In genomic region chr5:37197340-37198050, GRCh38 we compare ENCODE assay signal across 8 cellular contexts. TPM values are rescaled to one million over a fixed set of nuclear protein-coding genes. Genes with fewer than 3 reads are reported as not detected.
DNase-seq lines count a peak whose midpoint lies in the region; ATAC-seq and TF ChIP-seq lines count a peak whose summit lies in the region.

No MANE protein-coding gene starts in this region.

- no peak overlapping the region for H3K4me3 ChIP-seq in prostate gland

- no peaks in the 10 kb centered on the region for H3K36me3 ChIP-seq in prostate gland

- H3K36me3 Mint-ChIP-seq in memory B cell = peaks cover 9% of the 10 kb centered on the region

- TF ChIP-seq POLR2A in prostate gland (IDR thresholded peaks at IDR 0.05) = no peak

- DNase-seq in SKM-1 treated with dmso at 0.1 percent for 144 hours (lab: John Stamatoyannopoulos, UW; ENCODE audit: unreplicated experiment) (peak; percentile 19), SKM-1 (lab: John Stamatoyannopoulos, UW; ENCODE audit: unreplicated experiment) (no peak), OCI-M1 (lab: John Stamatoyannopoulos, UW) (peak; percentile 83), memory B cell (ENCODE audit: low spot score in 2 of 2) (peak in 1 of 2 donors; percentile 4), COLO668 (lab: John Stamatoyannopoulos, UW; ENCODE audit: unreplicated experiment) (no peak), prostate gland (ENCODE audit: low spot score) (no peak), inferior parietal cortex (ENCODE audit: extremely low spot score) (no peak)

- H3K4me1 Mint-ChIP-seq in memory B cell = peaks cover 13% of the 10 kb centered on the region

- H3K9me3 Mint-ChIP-seq in memory B cell = no peaks in the 10 kb centered on the region

- H3K4me3 Mint-ChIP-seq in memory B cell = peak overlapping the region; percentile 74

- no peaks in the 10 kb centered on the region for H3K9me3 ChIP-seq in prostate gland

- intact Hi-C loops in prostate gland (cut with DNase I) = no loop called here

- peak overlapping the region; percentile 86 for H3K27ac Mint-ChIP-seq in memory B cell

- no peaks in the 10 kb centered on the region for H3K27me3 ChIP-seq in prostate gland (replicated peaks; ENCODE audit: insufficient read depth)

- no peak overlapping the region for H3K27ac ChIP-seq in prostate gland

- H3K4me1 ChIP-seq in prostate gland (replicated peaks) = no peaks in the 10 kb centered on the region

- H3K27me3 Mint-ChIP-seq in memory B cell = no peaks in the 10 kb centered on the region

- WGBS in prostate gland = 67% methylated on average over 3 of the region's 3 CpGs

- no peak for TF ChIP-seq CTCF in prostate gland (IDR thresholded peaks at IDR 0.05)

- peak; percentile 86 for ATAC-seq in HG02852 (IDR thresholded peaks at IDR 0.05; ENCODE audit: unreplicated experiment)
- peak; percentile 86 for ATAC-seq in memory B cell (ENCODE audit: low read depth)

RNA-seq across cellular contexts. Expression of gene CPLANE1, which starts 51.7 kb away (rescaled TPM):
- 10 to 100 TPM; 17.2 to 27.8 TPM for total RNA-seq in prostate gland

Comparison
In these comparisons a context has a peak if more than half of its experiments do, and no peak if none do; other contexts are left out.
1. DNase-seq: peak in SKM-1 treated with dmso at 0.1 percent for 144 hours (single experiment) and OCI-M1 (single experiment); none in SKM-1 (single experiment), COLO668 (single experiment), prostate gland (single experiment) and inferior parietal cortex (single experiment).